ENCODE assay signal across 1 cellular context in the genomic region with DNA sequence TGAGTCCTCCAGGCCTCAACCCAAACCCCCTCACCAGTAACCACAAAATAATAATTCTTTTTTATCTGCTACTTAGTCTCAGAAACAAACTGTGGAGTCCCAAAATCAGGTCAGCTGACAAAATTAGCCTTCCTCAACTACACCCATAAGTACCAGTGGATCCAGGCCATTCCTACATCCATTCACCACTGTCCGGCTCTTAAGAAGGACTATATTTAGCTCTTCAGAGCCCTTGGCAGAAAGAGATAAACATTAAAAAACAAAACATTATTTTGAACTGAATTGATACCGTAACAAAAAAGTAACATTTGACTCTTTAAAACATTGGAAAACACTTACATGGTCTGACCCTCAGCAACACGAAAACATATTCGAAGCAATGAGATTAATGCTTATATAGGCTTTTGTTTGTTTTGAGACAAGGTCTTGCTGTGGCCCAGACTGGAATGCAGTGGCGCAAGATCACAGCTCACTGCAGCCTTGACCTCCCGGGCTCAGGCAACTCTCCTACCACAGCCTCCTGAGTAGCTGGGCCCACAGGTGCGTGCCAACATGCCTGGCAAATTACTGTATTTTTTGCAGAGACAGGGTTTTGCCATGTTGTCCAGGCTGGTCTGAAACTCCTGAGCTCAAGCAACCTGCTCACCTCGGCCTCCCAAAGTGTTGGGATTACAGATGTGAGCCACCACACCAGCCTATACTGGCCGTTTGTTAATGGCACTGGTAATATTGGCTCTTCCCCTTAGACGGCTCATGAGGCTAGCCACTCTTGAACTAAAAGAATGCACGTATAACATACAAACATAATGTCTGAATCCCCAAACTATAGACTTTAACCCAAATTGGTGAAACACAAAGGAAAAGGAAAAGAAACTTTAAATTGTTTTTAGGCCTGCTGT.
A peak's percentile ranks its signal among the peaks of the same experiment; 100 is the strongest.
TF ChIP-seq lines count a peak whose summit lies in the region.

No MANE protein-coding gene starts in this region.

TF ChIP-seq in HepG2, 621 proteins besides CTCF, POLR2A, EP300 and RAD21 (continued from another document and continues in another):
- TF ChIP-seq NFKBIZ (CRISPR knock-in tag; IDR thresholded peaks at IDR 0.05), result peak; percentile 60; the same call in 1 of the 2 replicates
- no peak for TF ChIP-seq ZNF558 (CRISPR knock-in tag; IDR thresholded peaks at IDR 0.05; ENCODE audit: borderline replicate concordance)
- TF ChIP-seq ZNF607 (CRISPR knock-in tag; IDR thresholded peaks at IDR 0.05; ENCODE audit: borderline replicate concordance), result 0 out of 2 replicates have a peak, but pooled peaks have one; percentile 59
- TF ChIP-seq KAT8 (CRISPR knock-in tag; IDR thresholded peaks at IDR 0.05), result peak; percentile 48; the same call in 1 of the 2 replicates
- TF ChIP-seq, protein P1, sequence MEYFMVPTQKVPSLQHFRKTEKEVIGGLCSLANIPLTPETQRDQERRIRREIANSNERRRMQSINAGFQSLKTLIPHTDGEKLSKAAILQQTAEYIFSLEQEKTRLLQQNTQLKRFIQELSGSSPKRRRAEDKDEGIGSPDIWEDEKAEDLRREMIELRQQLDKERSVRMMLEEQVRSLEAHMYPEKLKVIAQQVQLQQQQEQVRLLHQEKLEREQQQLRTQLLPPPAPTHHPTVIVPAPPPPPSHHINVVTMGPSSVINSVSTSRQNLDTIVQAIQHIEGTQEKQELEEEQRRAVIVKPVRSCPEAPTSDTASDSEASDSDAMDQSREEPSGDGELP (IDR thresholded peaks at IDR 0.05; ENCODE audit: borderline replicate concordance, low read depth), result 0 out of 2 replicates have a peak, but pooled peaks have one; percentile 21
- TF ChIP-seq SP5 (CRISPR knock-in tag; IDR thresholded peaks at IDR 0.05; ENCODE audit: borderline replicate concordance, low read depth), result peak; percentile 55
- no peak for TF ChIP-seq MYNN (CRISPR knock-in tag; IDR thresholded peaks at IDR 0.05; ENCODE audit: low read depth)
- TF ChIP-seq HDAC6 (IDR thresholded peaks at IDR 0.05; ENCODE audit: low read depth, low read length), result no peak
- no peak for TF ChIP-seq CBX2 (IDR thresholded peaks at IDR 0.05; ENCODE audit: low read depth, low read length)
- TF ChIP-seq CBX2 (CRISPR knock-in tag; IDR thresholded peaks at IDR 0.05; ENCODE audit: low read depth), result peak; percentile 77; the same call in 1 of the 2 replicates
- TF ChIP-seq CBFB (CRISPR knock-in tag; IDR thresholded peaks at IDR 0.05), result 0 out of 2 replicates have a peak, but pooled peaks have one; percentile 84
- TF ChIP-seq, protein P2, sequence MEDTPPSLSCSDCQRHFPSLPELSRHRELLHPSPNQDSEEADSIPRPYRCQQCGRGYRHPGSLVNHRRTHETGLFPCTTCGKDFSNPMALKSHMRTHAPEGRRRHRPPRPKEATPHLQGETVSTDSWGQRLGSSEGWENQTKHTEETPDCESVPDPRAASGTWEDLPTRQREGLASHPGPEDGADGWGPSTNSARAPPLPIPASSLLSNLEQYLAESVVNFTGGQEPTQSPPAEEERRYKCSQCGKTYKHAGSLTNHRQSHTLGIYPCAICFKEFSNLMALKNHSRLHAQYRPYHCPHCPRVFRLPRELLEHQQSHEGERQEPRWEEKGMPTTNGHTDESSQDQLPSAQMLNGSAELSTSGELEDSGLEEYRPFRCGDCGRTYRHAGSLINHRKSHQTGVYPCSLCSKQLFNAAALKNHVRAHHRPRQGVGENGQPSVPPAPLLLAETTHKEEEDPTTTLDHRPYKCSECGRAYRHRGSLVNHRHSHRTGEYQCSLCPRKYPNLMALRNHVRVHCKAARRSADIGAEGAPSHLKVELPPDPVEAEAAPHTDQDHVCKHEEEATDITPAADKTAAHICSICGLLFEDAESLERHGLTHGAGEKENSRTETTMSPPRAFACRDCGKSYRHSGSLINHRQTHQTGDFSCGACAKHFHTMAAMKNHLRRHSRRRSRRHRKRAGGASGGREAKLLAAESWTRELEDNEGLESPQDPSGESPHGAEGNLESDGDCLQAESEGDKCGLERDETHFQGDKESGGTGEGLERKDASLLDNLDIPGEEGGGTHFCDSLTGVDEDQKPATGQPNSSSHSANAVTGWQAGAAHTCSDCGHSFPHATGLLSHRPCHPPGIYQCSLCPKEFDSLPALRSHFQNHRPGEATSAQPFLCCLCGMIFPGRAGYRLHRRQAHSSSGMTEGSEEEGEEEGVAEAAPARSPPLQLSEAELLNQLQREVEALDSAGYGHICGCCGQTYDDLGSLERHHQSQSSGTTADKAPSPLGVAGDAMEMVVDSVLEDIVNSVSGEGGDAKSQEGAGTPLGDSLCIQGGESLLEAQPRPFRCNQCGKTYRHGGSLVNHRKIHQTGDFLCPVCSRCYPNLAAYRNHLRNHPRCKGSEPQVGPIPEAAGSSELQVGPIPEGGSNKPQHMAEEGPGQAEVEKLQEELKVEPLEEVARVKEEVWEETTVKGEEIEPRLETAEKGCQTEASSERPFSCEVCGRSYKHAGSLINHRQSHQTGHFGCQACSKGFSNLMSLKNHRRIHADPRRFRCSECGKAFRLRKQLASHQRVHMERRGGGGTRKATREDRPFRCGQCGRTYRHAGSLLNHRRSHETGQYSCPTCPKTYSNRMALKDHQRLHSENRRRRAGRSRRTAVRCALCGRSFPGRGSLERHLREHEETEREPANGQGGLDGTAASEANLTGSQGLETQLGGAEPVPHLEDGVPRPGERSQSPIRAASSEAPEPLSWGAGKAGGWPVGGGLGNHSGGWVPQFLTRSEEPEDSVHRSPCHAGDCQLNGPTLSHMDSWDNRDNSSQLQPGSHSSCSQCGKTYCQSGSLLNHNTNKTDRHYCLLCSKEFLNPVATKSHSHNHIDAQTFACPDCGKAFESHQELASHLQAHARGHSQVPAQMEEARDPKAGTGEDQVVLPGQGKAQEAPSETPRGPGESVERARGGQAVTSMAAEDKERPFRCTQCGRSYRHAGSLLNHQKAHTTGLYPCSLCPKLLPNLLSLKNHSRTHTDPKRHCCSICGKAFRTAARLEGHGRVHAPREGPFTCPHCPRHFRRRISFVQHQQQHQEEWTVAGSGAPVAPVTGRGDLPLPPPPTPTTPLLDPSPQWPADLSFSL (CRISPR knock-in tag; IDR thresholded peaks at IDR 0.05), result no peak
- peak; percentile 69 for TF ChIP-seq ZFX (CRISPR knock-in tag; IDR thresholded peaks at IDR 0.05; ENCODE audit: low read depth)
- TF ChIP-seq SYNCRIP (IDR thresholded peaks at IDR 0.05; ENCODE audit: insufficient read depth, low read depth, low read length), result no peak
- TF ChIP-seq, protein P3, sequence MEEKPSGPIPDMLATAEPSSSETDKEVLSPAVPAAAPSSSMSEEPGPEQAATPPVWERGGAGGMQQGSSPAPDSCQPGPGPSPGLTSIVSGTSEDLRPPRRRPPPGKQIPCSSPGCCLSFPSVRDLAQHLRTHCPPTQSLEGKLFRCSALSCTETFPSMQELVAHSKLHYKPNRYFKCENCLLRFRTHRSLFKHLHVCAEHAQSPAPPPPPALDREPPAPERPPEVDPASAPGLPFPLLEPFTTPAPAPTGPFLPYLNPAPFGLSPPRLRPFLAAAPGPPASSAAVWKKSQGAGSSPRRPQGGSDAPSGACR (CRISPR knock-in tag; IDR thresholded peaks at IDR 0.05), result no peak
- TF ChIP-seq, protein P4, sequence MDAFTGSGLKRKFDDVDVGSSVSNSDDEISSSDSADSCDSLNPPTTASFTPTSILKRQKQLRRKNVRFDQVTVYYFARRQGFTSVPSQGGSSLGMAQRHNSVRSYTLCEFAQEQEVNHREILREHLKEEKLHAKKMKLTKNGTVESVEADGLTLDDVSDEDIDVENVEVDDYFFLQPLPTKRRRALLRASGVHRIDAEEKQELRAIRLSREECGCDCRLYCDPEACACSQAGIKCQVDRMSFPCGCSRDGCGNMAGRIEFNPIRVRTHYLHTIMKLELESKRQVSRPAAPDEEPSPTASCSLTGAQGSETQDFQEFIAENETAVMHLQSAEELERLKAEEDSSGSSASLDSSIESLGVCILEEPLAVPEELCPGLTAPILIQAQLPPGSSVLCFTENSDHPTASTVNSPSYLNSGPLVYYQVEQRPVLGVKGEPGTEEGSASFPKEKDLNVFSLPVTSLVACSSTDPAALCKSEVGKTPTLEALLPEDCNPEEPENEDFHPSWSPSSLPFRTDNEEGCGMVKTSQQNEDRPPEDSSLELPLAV (CRISPR knock-in tag; conservative IDR thresholded peaks at IDR 0.05; ENCODE audit: low read depth), result no peak
- no peak for TF ChIP-seq ZNF230 (CRISPR knock-in tag; IDR thresholded peaks at IDR 0.05)
- peak; percentile 36 for TF ChIP-seq ZNF883 (CRISPR knock-in tag; IDR thresholded peaks at IDR 0.05; ENCODE audit: not compliant biosample characterization)
- TF ChIP-seq, protein P5, sequence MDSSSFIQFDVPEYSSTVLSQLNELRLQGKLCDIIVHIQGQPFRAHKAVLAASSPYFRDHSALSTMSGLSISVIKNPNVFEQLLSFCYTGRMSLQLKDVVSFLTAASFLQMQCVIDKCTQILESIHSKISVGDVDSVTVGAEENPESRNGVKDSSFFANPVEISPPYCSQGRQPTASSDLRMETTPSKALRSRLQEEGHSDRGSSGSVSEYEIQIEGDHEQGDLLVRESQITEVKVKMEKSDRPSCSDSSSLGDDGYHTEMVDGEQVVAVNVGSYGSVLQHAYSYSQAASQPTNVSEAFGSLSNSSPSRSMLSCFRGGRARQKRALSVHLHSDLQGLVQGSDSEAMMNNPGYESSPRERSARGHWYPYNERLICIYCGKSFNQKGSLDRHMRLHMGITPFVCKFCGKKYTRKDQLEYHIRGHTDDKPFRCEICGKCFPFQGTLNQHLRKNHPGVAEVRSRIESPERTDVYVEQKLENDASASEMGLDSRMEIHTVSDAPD (CRISPR knock-in tag; IDR thresholded peaks at IDR 0.05), result peak; percentile 83
- TF ChIP-seq MIXL1 (CRISPR knock-in tag; IDR thresholded peaks at IDR 0.05), result peak; percentile 67; the same call in 1 of the 2 replicates
- TF ChIP-seq PAWR (CRISPR knock-in tag; IDR thresholded peaks at IDR 0.05; ENCODE audit: borderline replicate concordance), result no peak
- TF ChIP-seq ZNF235 (CRISPR knock-in tag; IDR thresholded peaks at IDR 0.05; ENCODE audit: borderline replicate concordance), result no peak
- peak; percentile 87; the same call in 1 of the 2 replicates for TF ChIP-seq ZNF264 (CRISPR knock-in tag; IDR thresholded peaks at IDR 0.05)
- 0 out of 2 replicates have a peak, but pooled peaks have one; percentile 44 for TF ChIP-seq KAT7 (CRISPR knock-in tag; IDR thresholded peaks at IDR 0.05; ENCODE audit: borderline replicate concordance)
- TF ChIP-seq NFKB2 (CRISPR knock-in tag; IDR thresholded peaks at IDR 0.05; ENCODE audit: borderline replicate concordance), result peak; percentile 37; the same call in 1 of the 2 replicates
- peak; percentile 62; the same call in 1 of the 2 replicates for TF ChIP-seq ZNF772 (CRISPR knock-in tag; IDR thresholded peaks at IDR 0.05)
- peak; percentile 83 for TF ChIP-seq NR2C2 (CRISPR knock-in tag; IDR thresholded peaks at IDR 0.05; ENCODE audit: borderline replicate concordance)
- peak; percentile 18 to 69; a peak in 2 of 4 replicates for TF ChIP-seq MAFK (conservative IDR thresholded peaks at IDR 0.05 in 1 of 2, IDR thresholded peaks at IDR 0.05 in 1 of 2; ENCODE audit: low read length in 2 of 2)
- TF ChIP-seq ZNF788 (CRISPR knock-in tag; IDR thresholded peaks at IDR 0.05; ENCODE audit: borderline replicate concordance), result peak; percentile 78; the same call in 1 of the 2 replicates
- TF ChIP-seq, protein P6, sequence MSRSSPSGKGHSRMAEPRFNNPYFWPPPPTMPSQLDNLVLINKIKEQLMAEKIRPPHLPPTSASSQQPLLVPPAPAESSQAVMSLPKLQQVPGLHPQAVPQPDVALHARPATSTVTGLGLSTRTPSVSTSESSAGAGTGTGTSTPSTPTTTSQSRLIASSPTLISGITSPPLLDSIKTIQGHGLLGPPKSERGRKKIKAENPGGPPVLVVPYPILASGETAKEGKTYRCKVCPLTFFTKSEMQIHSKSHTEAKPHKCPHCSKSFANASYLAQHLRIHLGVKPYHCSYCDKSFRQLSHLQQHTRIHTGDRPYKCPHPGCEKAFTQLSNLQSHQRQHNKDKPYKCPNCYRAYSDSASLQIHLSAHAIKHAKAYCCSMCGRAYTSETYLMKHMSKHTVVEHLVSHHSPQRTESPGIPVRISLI (CRISPR knock-in tag; IDR thresholded peaks at IDR 0.05; ENCODE audit: borderline replicate concordance), result peak; percentile 65; the same call in 1 of the 2 replicates
- 0 out of 2 replicates have a peak, but pooled peaks have one; percentile 25 for TF ChIP-seq MXD4 (CRISPR knock-in tag; IDR thresholded peaks at IDR 0.05)
- TF ChIP-seq, protein P7, sequence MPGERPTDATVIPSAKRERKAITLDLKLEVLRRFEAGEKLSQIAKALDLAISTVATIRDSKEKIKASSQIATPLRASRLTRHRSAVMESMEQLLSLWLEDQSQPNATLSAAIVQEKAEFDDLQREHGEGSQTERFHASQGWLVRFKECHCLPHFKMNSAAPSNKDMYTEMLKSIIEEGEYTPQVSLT (CRISPR knock-in tag; IDR thresholded peaks at IDR 0.05; ENCODE audit: borderline replicate concordance, low read depth), result no peak
- TF ChIP-seq, protein P8, sequence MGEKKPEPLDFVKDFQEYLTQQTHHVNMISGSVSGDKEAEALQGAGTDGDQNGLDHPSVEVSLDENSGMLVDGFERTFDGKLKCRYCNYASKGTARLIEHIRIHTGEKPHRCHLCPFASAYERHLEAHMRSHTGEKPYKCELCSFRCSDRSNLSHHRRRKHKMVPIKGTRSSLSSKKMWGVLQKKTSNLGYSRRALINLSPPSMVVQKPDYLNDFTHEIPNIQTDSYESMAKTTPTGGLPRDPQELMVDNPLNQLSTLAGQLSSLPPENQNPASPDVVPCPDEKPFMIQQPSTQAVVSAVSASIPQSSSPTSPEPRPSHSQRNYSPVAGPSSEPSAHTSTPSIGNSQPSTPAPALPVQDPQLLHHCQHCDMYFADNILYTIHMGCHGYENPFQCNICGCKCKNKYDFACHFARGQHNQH (CRISPR knock-in tag; IDR thresholded peaks at IDR 0.05), result peak; percentile 91
- peak; percentile 23; the same call in 1 of the 2 replicates for TF ChIP-seq ZSCAN21 (CRISPR knock-in tag; IDR thresholded peaks at IDR 0.05; ENCODE audit: borderline replicate concordance)
- peak; percentile 90; the same call in 1 of the 2 replicates for TF ChIP-seq FOXJ3 (CRISPR knock-in tag; IDR thresholded peaks at IDR 0.05; ENCODE audit: borderline replicate concordance)
- TF ChIP-seq, protein P9, sequence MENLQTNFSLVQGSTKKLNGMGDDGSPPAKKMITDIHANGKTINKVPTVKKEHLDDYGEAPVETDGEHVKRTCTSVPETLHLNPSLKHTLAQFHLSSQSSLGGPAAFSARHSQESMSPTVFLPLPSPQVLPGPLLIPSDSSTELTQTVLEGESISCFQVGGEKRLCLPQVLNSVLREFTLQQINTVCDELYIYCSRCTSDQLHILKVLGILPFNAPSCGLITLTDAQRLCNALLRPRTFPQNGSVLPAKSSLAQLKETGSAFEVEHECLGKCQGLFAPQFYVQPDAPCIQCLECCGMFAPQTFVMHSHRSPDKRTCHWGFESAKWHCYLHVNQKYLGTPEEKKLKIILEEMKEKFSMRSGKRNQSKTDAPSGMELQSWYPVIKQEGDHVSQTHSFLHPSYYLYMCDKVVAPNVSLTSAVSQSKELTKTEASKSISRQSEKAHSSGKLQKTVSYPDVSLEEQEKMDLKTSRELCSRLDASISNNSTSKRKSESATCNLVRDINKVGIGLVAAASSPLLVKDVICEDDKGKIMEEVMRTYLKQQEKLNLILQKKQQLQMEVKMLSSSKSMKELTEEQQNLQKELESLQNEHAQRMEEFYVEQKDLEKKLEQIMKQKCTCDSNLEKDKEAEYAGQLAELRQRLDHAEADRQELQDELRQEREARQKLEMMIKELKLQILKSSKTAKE (CRISPR knock-in tag; IDR thresholded peaks at IDR 0.05; ENCODE audit: borderline replicate concordance), result peak; percentile 95
- TF ChIP-seq ZFP1 (CRISPR knock-in tag; IDR thresholded peaks at IDR 0.05), result peak; percentile 60; the same call in 1 of the 2 replicates
